Comparison of ENCODE assay signal across 1 cellular context in genomic region chr1:27000817-27001460, GRCh38.
TF ChIP-seq lines count a peak whose summit lies in the region.

No MANE protein-coding gene starts in this region.

TF ChIP-seq in H1, 55 proteins besides CTCF, POLR2A, EP300 and RAD21:
- no peak for TF ChIP-seq RFX5 (IDR thresholded peaks at IDR 0.05; ENCODE audit: borderline replicate concordance, low read depth, low read length)
- TF ChIP-seq CBX8 (IDR thresholded peaks at IDR 0.05; ENCODE audit: borderline replicate concordance, low read depth, low read length) = no peak
- TF ChIP-seq RXRA (IDR thresholded peaks at IDR 0.05; ENCODE audit: insufficient read depth, low read depth, low read length) = no peak
- peak; percentile 86 for TF ChIP-seq POLR2AphosphoS5 (IDR thresholded peaks at IDR 0.05; ENCODE audit: low read depth, low read length)
